In the genomic region with DNA sequence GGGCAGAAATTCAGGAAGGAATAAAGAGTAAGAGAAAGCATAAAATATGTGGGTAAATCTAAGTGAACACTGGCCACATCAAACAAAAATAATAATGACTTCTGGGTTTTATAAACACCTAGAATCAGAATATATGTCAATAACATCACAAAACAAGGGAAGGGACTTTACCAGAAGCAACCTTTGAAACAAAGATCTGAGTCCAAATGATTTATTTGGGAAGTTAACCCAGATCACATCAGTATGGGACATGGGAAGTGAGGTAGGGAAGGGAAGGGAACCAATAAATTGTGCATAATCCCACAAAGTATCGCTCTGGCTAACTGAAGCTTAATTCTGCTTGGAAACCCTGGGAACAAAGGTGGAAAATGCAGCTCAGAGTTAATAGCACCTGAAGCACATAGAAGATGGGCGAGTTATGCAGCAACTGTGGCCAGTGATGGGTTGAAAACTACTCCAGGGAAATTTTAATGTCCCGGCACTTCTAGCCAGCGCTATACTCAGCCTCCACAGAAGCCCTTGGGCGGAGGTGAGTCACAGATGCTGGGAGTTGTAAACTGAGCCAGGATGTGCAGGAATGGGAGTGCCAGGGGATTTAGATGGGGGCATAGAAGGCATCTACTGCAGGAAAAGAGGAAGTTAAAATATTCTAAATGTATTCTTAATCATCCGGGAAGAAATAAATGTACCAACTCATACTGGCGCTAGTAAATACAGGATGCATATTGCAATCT, we compare ENCODE assay signal across 1 cellular context.
TF ChIP-seq lines count a peak whose summit lies in the region.

No MANE protein-coding gene starts in this region.

TF ChIP-seq in HEK293, 187 proteins besides CTCF, POLR2A, EP300 and RAD21:
- TF ChIP-seq ZNF747 (tag by site-specific recombination; IDR thresholded peaks at IDR 0.05) (no peak), ZNF324 (tag by site-specific recombination; IDR thresholded peaks at IDR 0.05) (no peak), ZNF146 (tag by site-specific recombination; IDR thresholded peaks at IDR 0.05) (no peak), OSR2 (tag by site-specific recombination; IDR thresholded peaks at IDR 0.05) (peak; percentile 58; the same call in 1 of the 2 replicates), ZNF692 (tag by site-specific recombination; IDR thresholded peaks at IDR 0.05) (no peak), ZNF658 (tag by site-specific recombination; IDR thresholded peaks at IDR 0.05) (no peak), ZNF707 (tag by site-specific recombination; IDR thresholded peaks at IDR 0.05) (no peak), ZNF184 (tag by site-specific recombination; IDR thresholded peaks at IDR 0.05) (peak; percentile 49; the same call in 1 of the 2 replicates), SP2 (tag by site-specific recombination; IDR thresholded peaks at IDR 0.05) (no peak), OVOL3 (tag by site-specific recombination; IDR thresholded peaks at IDR 0.05) (no peak), ZNF221 (tag by site-specific recombination; IDR thresholded peaks at IDR 0.05; ENCODE audit: borderline replicate concordance) (no peak), ZNF2 (tag by site-specific recombination; IDR thresholded peaks at IDR 0.05) (no peak), PRDM6 (tag by site-specific recombination; IDR thresholded peaks at IDR 0.05) (no peak), ZNF596 (tag by site-specific recombination; IDR thresholded peaks at IDR 0.05) (no peak), ZNF404 (tag by site-specific recombination; IDR thresholded peaks at IDR 0.05) (no peak)
- TF ChIP-seq, protein P1, sequence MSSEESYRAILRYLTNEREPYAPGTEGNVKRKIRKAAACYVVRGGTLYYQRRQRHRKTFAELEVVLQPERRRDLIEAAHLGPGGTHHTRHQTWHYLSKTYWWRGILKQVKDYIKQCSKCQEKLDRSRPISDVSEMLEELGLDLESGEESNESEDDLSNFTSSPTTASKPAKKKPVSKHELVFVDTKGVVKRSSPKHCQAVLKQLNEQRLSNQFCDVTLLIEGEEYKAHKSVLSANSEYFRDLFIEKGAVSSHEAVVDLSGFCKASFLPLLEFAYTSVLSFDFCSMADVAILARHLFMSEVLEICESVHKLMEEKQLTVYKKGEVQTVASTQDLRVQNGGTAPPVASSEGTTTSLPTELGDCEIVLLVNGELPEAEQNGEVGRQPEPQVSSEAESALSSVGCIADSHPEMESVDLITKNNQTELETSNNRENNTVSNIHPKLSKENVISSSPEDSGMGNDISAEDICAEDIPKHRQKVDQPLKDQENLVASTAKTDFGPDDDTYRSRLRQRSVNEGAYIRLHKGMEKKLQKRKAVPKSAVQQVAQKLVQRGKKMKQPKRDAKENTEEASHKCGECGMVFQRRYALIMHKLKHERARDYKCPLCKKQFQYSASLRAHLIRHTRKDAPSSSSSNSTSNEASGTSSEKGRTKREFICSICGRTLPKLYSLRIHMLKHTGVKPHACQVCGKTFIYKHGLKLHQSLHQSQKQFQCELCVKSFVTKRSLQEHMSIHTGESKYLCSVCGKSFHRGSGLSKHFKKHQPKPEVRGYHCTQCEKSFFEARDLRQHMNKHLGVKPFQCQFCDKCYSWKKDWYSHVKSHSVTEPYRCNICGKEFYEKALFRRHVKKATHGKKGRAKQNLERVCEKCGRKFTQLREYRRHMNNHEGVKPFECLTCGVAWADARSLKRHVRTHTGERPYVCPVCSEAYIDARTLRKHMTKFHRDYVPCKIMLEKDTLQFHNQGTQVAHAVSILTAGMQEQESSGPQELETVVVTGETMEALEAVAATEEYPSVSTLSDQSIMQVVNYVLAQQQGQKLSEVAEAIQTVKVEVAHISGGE (tag by site-specific recombination; conservative IDR thresholded peaks at IDR 0.05; ENCODE audit: low read depth), result no peak
- TF ChIP-seq, protein P2, sequence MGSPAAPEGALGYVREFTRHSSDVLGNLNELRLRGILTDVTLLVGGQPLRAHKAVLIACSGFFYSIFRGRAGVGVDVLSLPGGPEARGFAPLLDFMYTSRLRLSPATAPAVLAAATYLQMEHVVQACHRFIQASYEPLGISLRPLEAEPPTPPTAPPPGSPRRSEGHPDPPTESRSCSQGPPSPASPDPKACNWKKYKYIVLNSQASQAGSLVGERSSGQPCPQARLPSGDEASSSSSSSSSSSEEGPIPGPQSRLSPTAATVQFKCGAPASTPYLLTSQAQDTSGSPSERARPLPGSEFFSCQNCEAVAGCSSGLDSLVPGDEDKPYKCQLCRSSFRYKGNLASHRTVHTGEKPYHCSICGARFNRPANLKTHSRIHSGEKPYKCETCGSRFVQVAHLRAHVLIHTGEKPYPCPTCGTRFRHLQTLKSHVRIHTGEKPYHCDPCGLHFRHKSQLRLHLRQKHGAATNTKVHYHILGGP (tag by site-specific recombination; IDR thresholded peaks at IDR 0.05), result 0 out of 2 replicates have a peak, but pooled peaks have one; percentile 26
- TF ChIP-seq, protein P3, sequence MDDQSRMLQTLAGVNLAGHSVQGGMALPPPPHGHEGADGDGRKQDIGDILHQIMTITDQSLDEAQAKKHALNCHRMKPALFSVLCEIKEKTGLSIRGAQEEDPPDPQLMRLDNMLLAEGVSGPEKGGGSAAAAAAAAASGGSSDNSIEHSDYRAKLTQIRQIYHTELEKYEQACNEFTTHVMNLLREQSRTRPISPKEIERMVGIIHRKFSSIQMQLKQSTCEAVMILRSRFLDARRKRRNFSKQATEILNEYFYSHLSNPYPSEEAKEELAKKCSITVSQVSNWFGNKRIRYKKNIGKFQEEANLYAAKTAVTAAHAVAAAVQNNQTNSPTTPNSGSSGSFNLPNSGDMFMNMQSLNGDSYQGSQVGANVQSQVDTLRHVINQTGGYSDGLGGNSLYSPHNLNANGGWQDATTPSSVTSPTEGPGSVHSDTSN (CRISPR knock-in tag; IDR thresholded peaks at IDR 0.05), result no peak
- TF ChIP-seq, protein P4, sequence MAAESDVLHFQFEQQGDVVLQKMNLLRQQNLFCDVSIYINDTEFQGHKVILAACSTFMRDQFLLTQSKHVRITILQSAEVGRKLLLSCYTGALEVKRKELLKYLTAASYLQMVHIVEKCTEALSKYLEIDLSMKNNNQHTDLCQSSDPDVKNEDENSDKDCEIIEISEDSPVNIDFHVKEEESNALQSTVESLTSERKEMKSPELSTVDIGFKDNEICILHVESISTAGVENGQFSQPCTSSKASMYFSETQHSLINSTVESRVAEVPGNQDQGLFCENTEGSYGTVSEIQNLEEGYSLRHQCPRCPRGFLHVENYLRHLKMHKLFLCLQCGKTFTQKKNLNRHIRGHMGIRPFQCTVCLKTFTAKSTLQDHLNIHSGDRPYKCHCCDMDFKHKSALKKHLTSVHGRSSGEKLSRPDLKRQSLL (tag by site-specific recombination; IDR thresholded peaks at IDR 0.05), result no peak
